26 cellular contexts compared by ENCODE assay signal in the genomic region with DNA sequence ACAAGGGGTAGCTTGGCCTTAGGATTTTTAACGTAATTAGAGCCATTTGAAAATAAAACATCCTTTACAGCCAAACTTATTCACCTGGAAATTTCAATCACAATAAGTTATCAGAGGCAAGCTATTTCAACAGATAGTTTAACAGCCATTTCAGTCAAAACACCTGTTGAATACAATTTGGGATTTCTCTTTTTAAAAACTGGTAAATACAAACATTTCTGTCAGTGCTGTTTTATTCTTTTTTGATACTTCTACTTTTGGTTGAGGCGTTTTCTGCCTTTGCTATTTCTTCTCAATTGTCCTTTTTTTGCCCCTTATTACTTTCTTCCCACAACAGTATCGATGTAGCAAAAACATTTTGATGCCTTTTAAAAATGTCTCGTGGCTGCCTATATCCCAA. TPM values are rescaled to one million over a fixed set of nuclear protein-coding genes. Genes with fewer than 3 reads are reported as not detected.
DNase-seq lines count a peak whose midpoint lies in the region; ATAC-seq, FAIRE-seq and TF ChIP-seq lines count a peak whose summit lies in the region.
"Had no signal": no experiment of that assay in that cellular context is flagged by ENCODE, and none has a peak within 500 bp of the region (broad histone marks: within the 10 kb centered on the region; RNA-seq: fewer than 3 reads in every experiment).

No MANE protein-coding gene starts in this region.

- no peaks in the 10 kb centered on the region for H3K27me3 ChIP-seq in OCI-LY3 (ENCODE audit: low read depth, low read length)
- H3K27me3 ChIP-seq: BE2C had no signal

- POLR2A ChIA-PET in A549 (lab: Yijun Ruan, JAX), result no interaction called here

- H3K4me3 ChIP-seq in A549 (no peak overlapping the region), OCI-LY3 (ENCODE audit: low read length) (no peak overlapping the region)
- H3K4me3 ChIP-seq: BLaER1 had no signal

- FAIRE-seq in A549 (lab: Jason Lieb, UNC), result peak; percentile 63
- FAIRE-seq: D721Med, G401.6, GM12891, GM19239 had no signal

- no peaks in the 10 kb centered on the region for H4K20me1 ChIP-seq in OCI-LY3 (ENCODE audit: insufficient read depth, low read length)
- H4K20me1 ChIP-seq: BLaER1 had no signal

- peak overlapping the region; percentile 21; the same call in 1 of the 2 replicates for H2AFZ ChIP-seq in OCI-LY3 (ENCODE audit: low read depth, low read length)

- H3K4me3 Mint-ChIP-seq in nephron (peak overlapping the region in 2 of 3 experiments; percentile 31 to 40), neural crest cell (peak overlapping the region; percentile 2)
- H3K4me3 Mint-ChIP-seq: CD14-positive monocyte; CD4-positive, CD25-positive, alpha-beta regulatory T cell; CD8-positive, alpha-beta T cell had no signal

- CTCF ChIA-PET in A549 (lab: Yijun Ruan, JAX), result no interaction called here

- no peak for ATAC-seq in A549
- ATAC-seq in HG02588 (IDR thresholded peaks at IDR 0.05; ENCODE audit: unreplicated experiment), result no peak
- no peak for ATAC-seq in GM19467 (IDR thresholded peaks at IDR 0.05; ENCODE audit: unreplicated experiment)
- ATAC-seq: CD8-positive, alpha-beta T cell had no signal

- no peak for TF ChIP-seq RAD21 in A549 (conservative IDR thresholded peaks at IDR 0.05 in 1 of 2, IDR thresholded peaks at IDR 0.05 in 1 of 2)

- H3K9me3 Mint-ChIP-seq in nephron, result no peaks in the 10 kb centered on the region
- no peaks in the 10 kb centered on the region for H3K9me3 Mint-ChIP-seq in neural crest cell
- H3K9me3 Mint-ChIP-seq: CD8-positive, alpha-beta T cell had no signal

- no peaks in the 10 kb centered on the region for H3K79me2 ChIP-seq in OCI-LY3 (ENCODE audit: low read length)

- no peak overlapping the region for H3K9ac ChIP-seq in OCI-LY3 (ENCODE audit: low read length)
- H3K9ac ChIP-seq: BLaER1 had no signal

- H3K27ac ChIP-seq in A549, result no peak overlapping the region
- no peak overlapping the region for H3K27ac ChIP-seq in OCI-LY3 (ENCODE audit: low read length)
- H3K27ac ChIP-seq: 22Rv1, BLaER1 had no signal

- peaks cover 14% of the 10 kb centered on the region for H3K4me1 Mint-ChIP-seq in nephron
- H3K4me1 Mint-ChIP-seq in neural crest cell, result peaks cover 19% of the 10 kb centered on the region

- H3K4me2 ChIP-seq in A549, result no peak overlapping the region
- no peak overlapping the region for H3K4me2 ChIP-seq in OCI-LY3 (ENCODE audit: low read length)
- H3K4me2 ChIP-seq: BLaER1 had no signal

- TF ChIP-seq CTCF in A549 (IDR thresholded peaks at IDR 0.05), result no peak
- no peak for TF ChIP-seq CTCF in OCI-LY3 (IDR thresholded peaks at IDR 0.05; ENCODE audit: low read depth, low read length)
- TF ChIP-seq CTCF in nephron (IDR thresholded peaks at IDR 0.05; ENCODE audit: unreplicated experiment in 3 of 3), result no peak
- TF ChIP-seq CTCF in neural crest cell (conservative IDR thresholded peaks at IDR 0.05), result no peak

- H3K36me3 Mint-ChIP-seq in nephron (ENCODE audit: low read depth) (no peaks in the 10 kb centered on the region), neural crest cell (ENCODE audit: low read depth) (no peaks in the 10 kb centered on the region)
- H3K36me3 Mint-ChIP-seq: CD14-positive monocyte; CD4-positive, CD25-positive, alpha-beta regulatory T cell; CD8-positive, alpha-beta T cell had no signal

- no peak for TF ChIP-seq EP300 in A549 (IDR thresholded peaks at IDR 0.05)

- H3K27me3 Mint-ChIP-seq in nephron (ENCODE audit: low read depth), result peaks cover 52% of the 10 kb centered on the region
- H3K27me3 Mint-ChIP-seq in neural crest cell (ENCODE audit: low read depth), result peaks cover 80% of the 10 kb centered on the region

- H3K9me3 ChIP-seq in A549 (peaks cover 9% of the 10 kb centered on the region; the same call in 1 of the 3 replicates), OCI-LY3 (ENCODE audit: insufficient read depth, low read length) (no peaks in the 10 kb centered on the region)
- H3K9me3 ChIP-seq: BE2C, Caco-2 had no signal

- no peaks in the 10 kb centered on the region for H3K36me3 ChIP-seq in OCI-LY3 (replicated peaks; ENCODE audit: low read depth, low read length)
- H3K36me3 ChIP-seq: BE2C, BLaER1 had no signal

- WGBS in A549 (ENCODE audit: missing lambda C conversion rate), result 38% methylated on average over 4 of the region's 4 CpGs

- no peak for DNase-seq in A549 (ENCODE audit: low read depth in 1 of 2, low spot score in 1 of 2)
- DNase-seq in neural crest cell (ENCODE audit: low read depth, low spot score), result no peak
- DNase-seq in dedifferentiated amniotic fluid mesenchymal stem cell (ENCODE audit: extremely low spot score), result no peak
- DNase-seq in activated gamma-delta T cell treated with Interleukin-2 at 50 U/mL for 16 hours, result no peak
- DNase-seq: ACHN; BE2C; C1 segment of cervical spinal cord; Caco-2; Calu3; CD4-positive, CD25-positive, alpha-beta regulatory T cell; CD8-positive, alpha-beta T cell; DMS79 treated with DMSO at 0.1 percent for 48 hours; GF-D8 had no signal

- H3K4me1 ChIP-seq in A549 (peaks cover 4% of the 10 kb centered on the region; the same call in 1 of the 3 replicates), OCI-LY3 (ENCODE audit: low read length) (no peaks in the 10 kb centered on the region)
- H3K4me1 ChIP-seq: BE2C, BLaER1, Caco-2 had no signal

- H3K27ac Mint-ChIP-seq in nephron (no peak overlapping the region), neural crest cell (ENCODE audit: unreplicated experiment) (no peak overlapping the region)
- H3K27ac Mint-ChIP-seq: CD14-positive monocyte; CD4-positive, CD25-positive, alpha-beta regulatory T cell; CD8-positive, alpha-beta T cell had no signal

- TF ChIP-seq POLR2A in A549 (IDR thresholded peaks at IDR 0.05; ENCODE audit: low read length), result no peak

TF ChIP-seq in A549, 52 proteins besides CTCF, POLR2A, EP300 and RAD21 (continues in another document):
- TF ChIP-seq, protein P1, sequence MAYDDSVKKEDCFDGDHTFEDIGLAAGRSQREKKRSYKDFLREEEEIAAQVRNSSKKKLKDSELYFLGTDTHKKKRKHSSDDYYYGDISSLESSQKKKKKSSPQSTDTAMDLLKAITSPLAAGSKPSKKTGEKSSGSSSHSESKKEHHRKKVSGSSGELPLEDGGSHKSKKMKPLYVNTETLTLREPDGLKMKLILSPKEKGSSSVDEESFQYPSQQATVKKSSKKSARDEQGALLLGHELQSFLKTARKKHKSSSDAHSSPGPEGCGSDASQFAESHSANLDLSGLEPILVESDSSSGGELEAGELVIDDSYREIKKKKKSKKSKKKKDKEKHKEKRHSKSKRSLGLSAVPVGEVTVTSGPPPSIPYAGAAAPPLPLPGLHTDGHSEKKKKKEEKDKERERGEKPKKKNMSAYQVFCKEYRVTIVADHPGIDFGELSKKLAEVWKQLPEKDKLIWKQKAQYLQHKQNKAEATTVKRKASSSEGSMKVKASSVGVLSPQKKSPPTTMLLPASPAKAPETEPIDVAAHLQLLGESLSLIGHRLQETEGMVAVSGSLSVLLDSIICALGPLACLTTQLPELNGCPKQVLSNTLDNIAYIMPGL (CRISPR knock-in tag; IDR thresholded peaks at IDR 0.05; ENCODE audit: borderline replicate concordance), result no peak
- TF ChIP-seq CBX8 (IDR thresholded peaks at IDR 0.05) (no peak), CEBPB (IDR thresholded peaks at IDR 0.05) (no peak), CHD4 (IDR thresholded peaks at IDR 0.05; ENCODE audit: borderline replicate concordance) (no peak), EHMT2 (IDR thresholded peaks at IDR 0.05; ENCODE audit: low read depth) (no peak), NFE2L2 (conservative IDR thresholded peaks at IDR 0.05; ENCODE audit: low read length) (no peak), HDAC2 (IDR thresholded peaks at IDR 0.05) (no peak), JUN (IDR thresholded peaks at IDR 0.05) (no peak), BHLHE40 (IDR thresholded peaks at IDR 0.05; ENCODE audit: low read depth, low read length) (no peak), NPAS2 (CRISPR knock-in tag; IDR thresholded peaks at IDR 0.05; ENCODE audit: borderline replicate concordance) (no peak), GATA3 (IDR thresholded peaks at IDR 0.05; ENCODE audit: borderline replicate concordance) (no peak)
- TF ChIP-seq, protein P2, sequence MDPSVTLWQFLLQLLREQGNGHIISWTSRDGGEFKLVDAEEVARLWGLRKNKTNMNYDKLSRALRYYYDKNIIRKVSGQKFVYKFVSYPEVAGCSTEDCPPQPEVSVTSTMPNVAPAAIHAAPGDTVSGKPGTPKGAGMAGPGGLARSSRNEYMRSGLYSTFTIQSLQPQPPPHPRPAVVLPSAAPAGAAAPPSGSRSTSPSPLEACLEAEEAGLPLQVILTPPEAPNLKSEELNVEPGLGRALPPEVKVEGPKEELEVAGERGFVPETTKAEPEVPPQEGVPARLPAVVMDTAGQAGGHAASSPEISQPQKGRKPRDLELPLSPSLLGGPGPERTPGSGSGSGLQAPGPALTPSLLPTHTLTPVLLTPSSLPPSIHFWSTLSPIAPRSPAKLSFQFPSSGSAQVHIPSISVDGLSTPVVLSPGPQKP (IDR thresholded peaks at IDR 0.05; ENCODE audit: low read depth, low read length), result no peak
- TF ChIP-seq, protein P3, sequence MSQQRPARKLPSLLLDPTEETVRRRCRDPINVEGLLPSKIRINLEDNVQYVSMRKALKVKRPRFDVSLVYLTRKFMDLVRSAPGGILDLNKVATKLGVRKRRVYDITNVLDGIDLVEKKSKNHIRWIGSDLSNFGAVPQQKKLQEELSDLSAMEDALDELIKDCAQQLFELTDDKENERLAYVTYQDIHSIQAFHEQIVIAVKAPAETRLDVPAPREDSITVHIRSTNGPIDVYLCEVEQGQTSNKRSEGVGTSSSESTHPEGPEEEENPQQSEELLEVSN (IDR thresholded peaks at IDR 0.05; ENCODE audit: borderline replicate concordance, low read depth), result no peak
- TF ChIP-seq, protein P4, sequence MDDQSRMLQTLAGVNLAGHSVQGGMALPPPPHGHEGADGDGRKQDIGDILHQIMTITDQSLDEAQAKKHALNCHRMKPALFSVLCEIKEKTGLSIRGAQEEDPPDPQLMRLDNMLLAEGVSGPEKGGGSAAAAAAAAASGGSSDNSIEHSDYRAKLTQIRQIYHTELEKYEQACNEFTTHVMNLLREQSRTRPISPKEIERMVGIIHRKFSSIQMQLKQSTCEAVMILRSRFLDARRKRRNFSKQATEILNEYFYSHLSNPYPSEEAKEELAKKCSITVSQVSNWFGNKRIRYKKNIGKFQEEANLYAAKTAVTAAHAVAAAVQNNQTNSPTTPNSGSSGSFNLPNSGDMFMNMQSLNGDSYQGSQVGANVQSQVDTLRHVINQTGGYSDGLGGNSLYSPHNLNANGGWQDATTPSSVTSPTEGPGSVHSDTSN (IDR thresholded peaks at IDR 0.05), result no peak
- TF ChIP-seq, protein P5, sequence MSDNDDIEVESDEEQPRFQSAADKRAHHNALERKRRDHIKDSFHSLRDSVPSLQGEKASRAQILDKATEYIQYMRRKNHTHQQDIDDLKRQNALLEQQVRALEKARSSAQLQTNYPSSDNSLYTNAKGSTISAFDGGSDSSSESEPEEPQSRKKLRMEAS (IDR thresholded peaks at IDR 0.05), result no peak

RNA-seq across cellular contexts. Expression of a gene that starts 2.1 kb away (rescaled TPM):
- polyA plus RNA-seq in A549 (2011; rRNA removed) (0.04 and 0.08 TPM in 2 replicates), A549 (2017; fragmentation: RNase III; extraction: RNeasy Plus Mini Kit Qiagen cat#74134 plus additional on column Dnase treatment) (not detected in 3 replicates)
- not detected in 2 replicates for polyA plus RNA-seq in A549 (2012; cell fraction: cytosol; rRNA removed)
- not detected in 2 replicates for polyA plus RNA-seq in A549 (2012; cell fraction: nucleus; rRNA removed)
- 0.08 and 0.34 TPM in 2 replicates for polyA minus RNA-seq in A549 (2011; rRNA and poly(A)+ RNA removed)
- total RNA-seq in neural crest cell, result 1.0 and 1.2 TPM in 2 replicates
- total RNA-seq: A172; A673; Caco-2; Calu3; CD4-positive, CD25-positive, alpha-beta regulatory T cell; CD8-positive, alpha-beta T cell had no signal
- polyA plus RNA-seq: CD14-positive monocyte; CD4-positive, CD25-positive, alpha-beta regulatory T cell had no signal
